8 cellular contexts compared by ENCODE assay signal in genomic region chr7:150716368-150716767, GRCh38. TPM values are rescaled to one million over a fixed set of nuclear protein-coding genes. Genes with fewer than 3 reads are reported as not detected.
DNase-seq lines count a peak whose midpoint lies in the region; ATAC-seq and TF ChIP-seq lines count a peak whose summit lies in the region.

GIMAP1 (plus strand) TSS chr7:150716613; CDS start chr7:150719048, 2,435 bp downstream.

- H3K9me3 ChIP-seq in ascending aorta (no peaks in the 10 kb centered on the region), parathyroid adenoma (ENCODE audit: control insufficient read depth, low read length) (no peaks in the 10 kb centered on the region)

- peak; percentile 64 for ATAC-seq in GM18909 (IDR thresholded peaks at IDR 0.05; ENCODE audit: poor library complexity, unreplicated experiment)

- H3K79me2 ChIP-seq in parathyroid adenoma: no peaks in the 10 kb centered on the region

- H3K4me1 ChIP-seq in ascending aorta (no peaks in the 10 kb centered on the region), parathyroid adenoma (no peaks in the 10 kb centered on the region)

- H3K4me3 ChIP-seq in ascending aorta: peak within 1 kb of the TSS; percentile 33 to 54
- H3K4me3 ChIP-seq in parathyroid adenoma (ENCODE audit: low read depth, low read length): peak within 1 kb of the TSS; percentile 42

- H3K9ac ChIP-seq in parathyroid adenoma: no peak within 1 kb of the TSS

- H3K27ac ChIP-seq in ascending aorta (peak within 1 kb of the TSS; percentile 26 to 45), parathyroid adenoma (peak within 1 kb of the TSS; percentile 59)

- TF ChIP-seq CTCF in ascending aorta (IDR thresholded peaks at IDR 0.05) (no peak), parathyroid adenoma (IDR thresholded peaks at IDR 0.05) (no peak)

- intact Hi-C loops in ascending aorta (cut with DNase I): no loop called here

- peak; percentile 53 for DNase-seq in SKM-1 treated with dmso at 0.1 percent for 144 hours (lab: John Stamatoyannopoulos, UW; ENCODE audit: unreplicated experiment)
- peak in 1 of 2 donors; percentile 68 for DNase-seq in ascending aorta (ENCODE audit: low spot score in 2 of 2)
- DNase-seq in NCI-H128 (lab: John Stamatoyannopoulos, UW; ENCODE audit: unreplicated experiment): no peak
- no peak for DNase-seq in NCI-H146 (lab: John Stamatoyannopoulos, UW)
- no peak for DNase-seq in NCI-H1694 treated with DMSO at 0.1 percent for 48 hours (lab: John Stamatoyannopoulos, UW)
- no peak for DNase-seq in NCI-H774 (lab: John Stamatoyannopoulos, UW)

- no peak within 1 kb of the TSS for H3K4me2 ChIP-seq in parathyroid adenoma (ENCODE audit: low read length)

- no peaks in the 10 kb centered on the region for H3K36me3 ChIP-seq in ascending aorta
- no peaks in the 10 kb centered on the region for H3K36me3 ChIP-seq in parathyroid adenoma (ENCODE audit: control insufficient read depth, insufficient read depth, low read length)

- H3K27me3 ChIP-seq in ascending aorta (no peaks in the 10 kb centered on the region), parathyroid adenoma (ENCODE audit: control insufficient read depth, insufficient read depth, low read length) (no peaks in the 10 kb centered on the region)

- no peak within 1 kb of the TSS for H2AFZ ChIP-seq in parathyroid adenoma

RNA-seq across cellular contexts. Expression of gene GIMAP1, which starts in this region (rescaled TPM):
- 21.2 TPM for total RNA-seq in ascending aorta
